ENCODE assay signal across 21 cellular contexts in genomic region chr5:59236448-59236847, GRCh38.
"Had no signal": no experiment of that assay in that cellular context is flagged by ENCODE, and none has a peak within 500 bp of the region (broad histone marks: within the 10 kb centered on the region; RNA-seq: fewer than 3 reads in every experiment).

No MANE protein-coding gene starts in this region.

- H3K36me3 ChIP-seq: adrenal gland, esophagus muscularis mucosa, left lung, right lobe of liver, WERI-Rb-1 had no signal

- FAIRE-seq: endometrium had no signal

- ATAC-seq: activated T-helper 17 cell treated with anti-CD3 and anti-CD28 coated beads, Interleukin-2, amount 50 U/mL, for 72 hours; body of pancreas; foreskin keratinocyte; left lung; right lobe of liver; stimulated activated naive CD8-positive, alpha-beta T cell treated with anti-CD3 and anti-CD28 coated beads, Interleukin-15, Interleukin-2, amounts not matched to agents 100 U/mL and 50 U/mL, for 24 hours had no signal

- DNase-seq: activated CD4-positive, alpha-beta T cell treated with anti-CD3 and anti-CD28 coated beads, Interleukin-2, amount 10 ng/mL, durations not matched to agents 24 days and 14 days; activated CD8-positive, alpha-beta memory T cell treated with anti-CD3 and anti-CD28 coated beads for 24 hours; activated naive CD4-positive, alpha-beta T cell treated with anti-CD3 and anti-CD28 coated beads, Interleukin-2, amount 10 ng/mL, durations not matched to agents 7 days and 5 days; adrenal gland; body of pancreas; dorsolateral prefrontal cortex; head of caudate nucleus; islet precursor cell; left lung; mesendoderm; right lobe of liver; stimulated activated CD4-positive, alpha-beta T cell treated with anti-CD3 and anti-CD28 coated beads, Interleukin-4, amount 100 ng/mL, for 1 hour; stimulated activated CD8-positive, alpha-beta memory T cell treated with anti-CD3 and anti-CD28 coated beads, Interleukin-4, amount 100 ng/mL, for 48 hours; stimulated activated naive CD8-positive, alpha-beta T cell treated with anti-CD3 and anti-CD28 coated beads, Interleukin-15, Interleukin-2, amounts not matched to agents 100 U/mL and 50 U/mL, for 24 hours; T-helper 1 cell; WERI-Rb-1 had no signal

- H3K27ac ChIP-seq: adrenal gland, body of pancreas, dorsolateral prefrontal cortex, esophagus muscularis mucosa, foreskin keratinocyte, left lung, right lobe of liver, SK-N-MC, WERI-Rb-1 had no signal

- H3K9me3 ChIP-seq: adrenal gland, body of pancreas, esophagus muscularis mucosa, left lung, right lobe of liver had no signal

- H3K4me3 ChIP-seq: adrenal gland, body of pancreas, dorsolateral prefrontal cortex, esophagus muscularis mucosa, left lung, right lobe of liver, SK-N-MC had no signal

- H3K4me1 ChIP-seq: adrenal gland, body of pancreas, foreskin keratinocyte, left lung, right lobe of liver had no signal

- H3K27me3 ChIP-seq: adrenal gland, body of pancreas, dorsolateral prefrontal cortex, esophagus muscularis mucosa, foreskin keratinocyte, left lung, right lobe of liver had no signal
